In genomic region chr12:6950401-6950801, GRCh38 we compare ENCODE assay signal across 1 cellular context.
TF ChIP-seq lines count a peak whose summit lies in the region.

No MANE protein-coding gene starts in this region.

TF ChIP-seq in IMR-90, 13 proteins besides CTCF, POLR2A, EP300 and RAD21:
- TF ChIP-seq, protein P1, sequence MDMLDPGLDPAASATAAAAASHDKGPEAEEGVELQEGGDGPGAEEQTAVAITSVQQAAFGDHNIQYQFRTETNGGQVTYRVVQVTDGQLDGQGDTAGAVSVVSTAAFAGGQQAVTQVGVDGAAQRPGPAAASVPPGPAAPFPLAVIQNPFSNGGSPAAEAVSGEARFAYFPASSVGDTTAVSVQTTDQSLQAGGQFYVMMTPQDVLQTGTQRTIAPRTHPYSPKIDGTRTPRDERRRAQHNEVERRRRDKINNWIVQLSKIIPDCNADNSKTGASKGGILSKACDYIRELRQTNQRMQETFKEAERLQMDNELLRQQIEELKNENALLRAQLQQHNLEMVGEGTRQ (IDR thresholded peaks at IDR 0.05; ENCODE audit: low read depth, low read length), result no peak
- TF ChIP-seq ELK1 (IDR thresholded peaks at IDR 0.05; ENCODE audit: borderline replicate concordance, low read depth, low read length) (no peak), MAZ (IDR thresholded peaks at IDR 0.05; ENCODE audit: borderline replicate concordance, low read depth, low read length) (no peak), SMC3 (IDR thresholded peaks at IDR 0.05; ENCODE audit: low read depth, low read length) (0 out of 2 replicates have a peak, but pooled peaks have one; percentile 16), FOS (IDR thresholded peaks at IDR 0.05; ENCODE audit: low read depth, low read length) (no peak), BHLHE40 (IDR thresholded peaks at IDR 0.05; ENCODE audit: low read depth, low read length) (no peak)
